ENCODE assay signal across 39 cellular contexts in genomic region chr14:99857551-99857950, GRCh38.
"Had no signal": no experiment of that assay in that cellular context is flagged by ENCODE, and none has a peak within 500 bp of the region (broad histone marks: within the 10 kb centered on the region; RNA-seq: fewer than 3 reads in every experiment).

No MANE protein-coding gene starts in this region.

- DNase-seq: activated effector memory CD4-positive, alpha-beta T cell treated with anti-CD3 and anti-CD28 coated beads, Interleukin-2, amount 50 U/mL, for 16 hours; activated effector memory CD4-positive, alpha-beta T cell treated with Interleukin-2 at 50 U/mL for 16 hours; activated gamma-delta T cell; activated gamma-delta T cell treated with Interleukin-2 at 50 U/mL for 16 hours; activated naive CD4-positive, alpha-beta T cell; activated naive CD4-positive, alpha-beta T cell treated with anti-CD3 and anti-CD28 coated beads for 36 hours; activated naive CD4-positive, alpha-beta T cell treated with anti-CD3 and anti-CD28 coated beads, Interleukin-2, amount 10 ng/mL, durations not matched to agents 7 days and 5 days; activated naive CD4-positive, alpha-beta T cell treated with anti-CD3 and anti-CD28 coated beads, Interleukin-2, amount 50 U/mL, for 16 hours; activated naive CD4-positive, alpha-beta T cell treated with Interleukin-2 at 50 U/mL for 16 hours; activated naive CD8-positive, alpha-beta T cell treated with anti-CD3 and anti-CD28 coated beads for 36 hours; activated naive CD8-positive, alpha-beta T cell treated with anti-CD3 and anti-CD28 coated beads, Interleukin-2, amount 10 ng/mL, durations not matched to agents 7 days and 5 days; activated naive CD8-positive, alpha-beta T cell treated with anti-CD3 and anti-CD28 coated beads, Interleukin-2, amount 50 U/mL, for 24 hours; activated T-cell treated with anti-CD3 and anti-CD28 coated beads, Interleukin-2, amount 50 U/mL, for 24 hours; activated T-cell treated with anti-CD3 and anti-CD28 coated beads, Interleukin-2, amount 50 U/mL, for 4 hours; activated T-cell treated with anti-CD3 and anti-CD28 coated beads, Interleukin-2, amount 50 U/mL, for 48 hours; activated T-cell treated with anti-CD3 and anti-CD28 coated beads, Interleukin-2, amount 50 U/mL, for 72 hours; adrenal gland; amniotic stem cell; amygdala; anterior cingulate cortex; aorta; body of pancreas; brain microvascular endothelial cell; caudate nucleus; central memory CD4-positive, alpha-beta T cell; cerebellar nuclear complex had no signal

- H3K27ac Mint-ChIP-seq: activated naive CD4-positive, alpha-beta T cell treated with anti-CD3 and anti-CD28 coated beads for 36 hours; activated naive CD4-positive, alpha-beta T cell treated with anti-CD3 and anti-CD28 coated beads, Interleukin-2, amount 10 ng/mL, durations not matched to agents 7 days and 5 days; activated naive CD4-positive, alpha-beta T cell treated with anti-CD3 and anti-CD28 coated beads, Interleukin-2, amount 50 U/mL, for 24 hours; activated naive CD4-positive, alpha-beta T cell treated with anti-CD3 and anti-CD28 coated beads, Interleukin-2, amount 50 U/mL, for 72 hours; activated naive CD8-positive, alpha-beta T cell; activated naive CD8-positive, alpha-beta T cell treated with anti-CD3 and anti-CD28 coated beads for 36 hours; activated naive CD8-positive, alpha-beta T cell treated with anti-CD3 and anti-CD28 coated beads, Interleukin-2, amount 10 ng/mL, durations not matched to agents 7 days and 5 days; activated naive CD8-positive, alpha-beta T cell treated with anti-CD3 and anti-CD28 coated beads, Interleukin-2, amount 50 U/mL, for 24 hours; activated T-cell treated with anti-CD3 and anti-CD28 coated beads, Interleukin-2, amount 50 U/mL, for 24 hours; activated T-cell treated with anti-CD3 and anti-CD28 coated beads, Interleukin-2, amount 50 U/mL, for 72 hours; activated T-helper 1 cell treated with anti-CD3 and anti-CD28 coated beads, Interleukin-12 subunit alpha, Interleukin-12 subunit beta, Interleukin-2, Interleukin-4 antibody, amounts not matched to agents 30 ng/mL and 10 ng/mL and 1 ng/mL, durations not matched to agents 14 hours and 24 hours and 36 hours; activated T-helper 17 cell treated with anti-CD3 and anti-CD28 coated beads, Interleukin-2, amount 50 U/mL, for 72 hours; activated T-helper 2 cell treated with anti-CD3 and anti-CD28 coated beads, Interferon-gamma antibody, Interleukin-2, Interleukin-4, amounts not matched to agents 10 μg/mL and 5 μg/mL and 100 μg/mL, durations not matched to agents 14 hours and 24 hours and 36 hours had no signal

- H3K27me3 ChIP-seq: adrenal gland, ascending aorta, body of pancreas, brain microvascular endothelial cell, breast epithelium, cardiac muscle cell had no signal

- H3K4me3 ChIP-seq: adrenal gland, ascending aorta, body of pancreas, breast epithelium, cardiac muscle cell had no signal

- H3K9me3 ChIP-seq: adrenal gland, ascending aorta, body of pancreas, breast epithelium had no signal

- H3K4me1 Mint-ChIP-seq: activated naive CD4-positive, alpha-beta T cell treated with anti-CD3 and anti-CD28 coated beads, Interleukin-2, amount 10 ng/mL, durations not matched to agents 7 days and 5 days; activated naive CD4-positive, alpha-beta T cell treated with anti-CD3 and anti-CD28 coated beads, Interleukin-2, amount 50 U/mL, for 24 hours; activated naive CD8-positive, alpha-beta T cell treated with anti-CD3 and anti-CD28 coated beads for 36 hours; activated naive CD8-positive, alpha-beta T cell treated with anti-CD3 and anti-CD28 coated beads, Interleukin-2, amount 10 ng/mL, durations not matched to agents 7 days and 5 days; activated naive CD8-positive, alpha-beta T cell treated with anti-CD3 and anti-CD28 coated beads, Interleukin-2, amount 50 U/mL, for 24 hours; activated T-helper 17 cell treated with anti-CD3 and anti-CD28 coated beads, Interleukin-2, amount 50 U/mL, for 72 hours; central memory CD8-positive, alpha-beta T cell had no signal

- FAIRE-seq: astrocyte, bronchial epithelial cell had no signal

- H3K27me3 Mint-ChIP-seq: brain had no signal

- H3K27ac ChIP-seq: adrenal gland, ascending aorta, body of pancreas, brain microvascular endothelial cell, breast epithelium, cardiac muscle cell had no signal

- H3K36me3 Mint-ChIP-seq: activated naive CD4-positive, alpha-beta T cell treated with anti-CD3 and anti-CD28 coated beads, Interleukin-2, amount 10 ng/mL, durations not matched to agents 7 days and 5 days; activated naive CD4-positive, alpha-beta T cell treated with anti-CD3 and anti-CD28 coated beads, Interleukin-2, amount 50 U/mL, for 24 hours; activated naive CD4-positive, alpha-beta T cell treated with anti-CD3 and anti-CD28 coated beads, Interleukin-2, amount 50 U/mL, for 72 hours; activated naive CD8-positive, alpha-beta T cell; activated naive CD8-positive, alpha-beta T cell treated with anti-CD3 and anti-CD28 coated beads for 36 hours; activated naive CD8-positive, alpha-beta T cell treated with anti-CD3 and anti-CD28 coated beads, Interleukin-2, amount 10 ng/mL, durations not matched to agents 7 days and 5 days had no signal

- H3K36me3 ChIP-seq: adrenal gland, ascending aorta, brain microvascular endothelial cell, breast epithelium, cardiac muscle cell had no signal

- H3K4me3 Mint-ChIP-seq: activated naive CD4-positive, alpha-beta T cell treated with anti-CD3 and anti-CD28 coated beads for 36 hours; activated naive CD4-positive, alpha-beta T cell treated with anti-CD3 and anti-CD28 coated beads, Interleukin-2, amount 10 ng/mL, durations not matched to agents 7 days and 5 days; activated naive CD4-positive, alpha-beta T cell treated with anti-CD3 and anti-CD28 coated beads, Interleukin-2, amount 50 U/mL, for 24 hours; activated naive CD8-positive, alpha-beta T cell; activated naive CD8-positive, alpha-beta T cell treated with anti-CD3 and anti-CD28 coated beads for 36 hours; activated naive CD8-positive, alpha-beta T cell treated with anti-CD3 and anti-CD28 coated beads, Interleukin-2, amount 10 ng/mL, durations not matched to agents 7 days and 5 days; activated naive CD8-positive, alpha-beta T cell treated with anti-CD3 and anti-CD28 coated beads, Interleukin-2, amount 50 U/mL, for 24 hours; activated T-cell treated with anti-CD3 and anti-CD28 coated beads, Interleukin-2, amount 50 U/mL, for 24 hours; activated T-cell treated with anti-CD3 and anti-CD28 coated beads, Interleukin-2, amount 50 U/mL, for 4 hours; activated T-cell treated with anti-CD3 and anti-CD28 coated beads, Interleukin-2, amount 50 U/mL, for 72 hours; activated T-helper 1 cell treated with anti-CD3 and anti-CD28 coated beads, Interleukin-12 subunit alpha, Interleukin-12 subunit beta, Interleukin-2, Interleukin-4 antibody, amounts not matched to agents 30 ng/mL and 10 ng/mL and 1 ng/mL, durations not matched to agents 14 hours and 24 hours and 36 hours; activated T-helper 17 cell treated with anti-CD3 and anti-CD28 coated beads, Interleukin-2, amount 50 U/mL, for 72 hours; brain; central memory CD8-positive, alpha-beta T cell had no signal

- H3K4me1 ChIP-seq: adrenal gland, body of pancreas, breast epithelium had no signal

- H3K9me3 Mint-ChIP-seq: activated naive CD4-positive, alpha-beta T cell treated with anti-CD3 and anti-CD28 coated beads for 36 hours; activated naive CD4-positive, alpha-beta T cell treated with anti-CD3 and anti-CD28 coated beads, Interleukin-2, amount 10 ng/mL, durations not matched to agents 7 days and 5 days; activated naive CD4-positive, alpha-beta T cell treated with anti-CD3 and anti-CD28 coated beads, Interleukin-2, amount 50 U/mL, for 24 hours; activated naive CD4-positive, alpha-beta T cell treated with anti-CD3 and anti-CD28 coated beads, Interleukin-2, amount 50 U/mL, for 72 hours; activated naive CD8-positive, alpha-beta T cell treated with anti-CD3 and anti-CD28 coated beads for 36 hours; activated naive CD8-positive, alpha-beta T cell treated with anti-CD3 and anti-CD28 coated beads, Interleukin-2, amount 10 ng/mL, durations not matched to agents 7 days and 5 days; activated naive CD8-positive, alpha-beta T cell treated with anti-CD3 and anti-CD28 coated beads, Interleukin-2, amount 50 U/mL, for 24 hours; activated T-cell treated with anti-CD3 and anti-CD28 coated beads, Interleukin-2, amount 50 U/mL, for 24 hours; activated T-cell treated with anti-CD3 and anti-CD28 coated beads, Interleukin-2, amount 50 U/mL, for 4 hours; activated T-cell treated with anti-CD3 and anti-CD28 coated beads, Interleukin-2, amount 50 U/mL, for 72 hours; activated T-helper 1 cell treated with anti-CD3 and anti-CD28 coated beads, Interleukin-12 subunit alpha, Interleukin-12 subunit beta, Interleukin-2, Interleukin-4 antibody, amounts not matched to agents 30 ng/mL and 10 ng/mL and 1 ng/mL, durations not matched to agents 14 hours and 24 hours and 36 hours; activated T-helper 17 cell treated with anti-CD3 and anti-CD28 coated beads, Interleukin-2, amount 50 U/mL, for 72 hours; activated T-helper 2 cell treated with anti-CD3 and anti-CD28 coated beads, Interferon-gamma antibody, Interleukin-2, Interleukin-4, amounts not matched to agents 10 μg/mL and 5 μg/mL and 100 μg/mL, durations not matched to agents 14 hours and 24 hours and 36 hours; brain; central memory CD8-positive, alpha-beta T cell had no signal
